Comparison of ENCODE assay signal across 15 cellular contexts in the genomic region with DNA sequence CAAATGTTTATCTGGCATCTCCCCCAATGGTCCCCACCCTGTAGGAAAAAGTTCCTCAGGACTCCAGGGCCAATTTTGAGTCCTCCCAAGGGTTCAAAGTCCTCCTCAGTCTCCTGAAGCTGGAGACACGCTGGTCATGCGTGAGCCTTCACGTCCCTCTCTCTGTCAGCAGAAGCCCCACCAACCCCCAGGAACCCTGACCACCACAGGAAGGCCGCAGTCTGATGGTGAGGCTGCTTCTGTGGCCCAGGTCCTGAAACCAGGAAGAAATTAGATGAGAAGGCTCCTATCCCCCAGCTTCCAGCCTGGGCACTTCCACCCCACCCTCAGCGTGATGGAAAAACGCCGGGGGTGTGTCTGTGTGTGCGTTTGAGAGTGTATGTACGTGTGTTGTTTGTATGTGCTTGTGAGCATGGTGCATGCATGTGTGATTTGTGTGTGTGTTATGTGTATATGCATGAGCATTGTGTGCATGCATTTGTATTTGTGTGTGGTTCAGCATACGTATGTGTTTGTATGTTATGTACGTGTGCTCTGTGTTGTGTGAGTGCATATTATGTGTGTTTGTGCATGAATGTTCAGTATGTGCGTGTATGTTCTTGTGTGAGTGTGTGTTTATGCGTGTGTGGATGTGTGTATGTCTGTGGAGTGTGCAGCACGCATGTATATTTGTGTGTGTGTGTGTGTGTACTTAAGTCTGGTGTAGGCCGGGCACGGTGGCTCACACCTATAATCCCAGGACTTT.
DNase-seq lines count a peak whose midpoint lies in the region; TF ChIP-seq lines count a peak whose summit lies in the region.
"Had no signal": no experiment of that assay in that cellular context is flagged by ENCODE, and none has a peak within 500 bp of the region (broad histone marks: within the 10 kb centered on the region; RNA-seq: fewer than 3 reads in every experiment).

No MANE protein-coding gene starts in this region.

- H4K20me1 ChIP-seq in PC-9 (ENCODE audit: insufficient read depth) = no peaks in the 10 kb centered on the region

- peaks cover 2% of the 10 kb centered on the region for H3K27me3 ChIP-seq in AG04450 (ENCODE audit: control insufficient read depth, insufficient read depth, low read length)
- H3K27me3 ChIP-seq in PC-9 (ENCODE audit: insufficient read depth, low read depth) = no peaks in the 10 kb centered on the region
- H3K27me3 ChIP-seq in neuron (ENCODE audit: insufficient read depth, low read length) = no peaks in the 10 kb centered on the region
- H3K27me3 ChIP-seq in MG63 = no peaks in the 10 kb centered on the region
- H3K27me3 ChIP-seq: foreskin keratinocyte had no signal

- H3F3A ChIP-seq in PC-9 (ENCODE audit: insufficient read depth, low read depth) = peaks cover 13% of the 10 kb centered on the region; the same call in 1 of the 2 replicates

- H3K4me3 Mint-ChIP-seq in endothelial cell (ENCODE audit: unreplicated experiment) = no peak overlapping the region

- DNase-seq in AG04450 (ENCODE audit: low read depth, low spot score) (no peak), PC-9 (no peak), endothelial cell (ENCODE audit: low spot score) (no peak), DMS 273 (lab: John Stamatoyannopoulos, UW; ENCODE audit: unreplicated experiment) (no peak), RKO (ENCODE audit: low spot score) (no peak), MG63 (no peak)
- no peak for DNase-seq in effector CD8-positive, alpha-beta T cell (lab: John Stamatoyannopoulos, UW)
- DNase-seq: effector memory CD4-positive, alpha-beta T cell; midbrain; MM.1S; NCI-H2107; NCI-H774 had no signal

- H3K27ac Mint-ChIP-seq in endothelial cell (ENCODE audit: unreplicated experiment) = peak overlapping the region; percentile 3

- H3K9me3 Mint-ChIP-seq in endothelial cell (ENCODE audit: unreplicated experiment) = no peaks in the 10 kb centered on the region

- peak overlapping the region; percentile 93 for H3K4me2 ChIP-seq in PC-9

- H2AFZ ChIP-seq in PC-9 (no peak overlapping the region), neuron (ENCODE audit: low read depth, low read length) (peak overlapping the region; percentile 15)

- peaks cover 25% of the 10 kb centered on the region for H3K4me1 Mint-ChIP-seq in endothelial cell (ENCODE audit: unreplicated experiment)

- TSS peak; percentile 93 for BruUV-seq in PC-9 (replicated peaks; lab: Mats Ljungman, UMichigan)

- CTCF ChIA-PET in AG04450 (lab: Charles Lee) = interaction anchor here (1.0 kb wide), 1 partner anchor 312 kb away, joined by 3 read pairs; no protein-coding TSS in a partner anchor
- CTCF ChIA-PET in PC-9 (lab: Charles Lee) = no interaction called here

- peaks cover 17% of the 10 kb centered on the region for H3K27me3 Mint-ChIP-seq in endothelial cell (ENCODE audit: unreplicated experiment)

- H3K36me3 ChIP-seq in PC-9 (ENCODE audit: low read depth) (no peaks in the 10 kb centered on the region), neuron (ENCODE audit: insufficient read depth, low read length) (no peaks in the 10 kb centered on the region), MG63 (no peaks in the 10 kb centered on the region)

- no peaks in the 10 kb centered on the region for H3K79me2 ChIP-seq in PC-9 (ENCODE audit: low read depth)

- H3K4me3 ChIP-seq in AG04450 (ENCODE audit: low read depth, low read length) (no peak overlapping the region), PC-9 (peak overlapping the region; percentile 51; the same call in 1 of the 2 replicates), neuron (ENCODE audit: low read length) (no peak overlapping the region), MG63 (no peak overlapping the region)
- H3K4me3 ChIP-seq: psoas muscle had no signal

- H3K9me3 ChIP-seq in AG04450 (ENCODE audit: control insufficient read depth, insufficient read depth, low read length) = peaks cover under 1% of the 10 kb centered on the region; the same call in 1 of the 2 replicates
- H3K9me3 ChIP-seq in PC-9 (ENCODE audit: insufficient read depth, low read depth) = no peaks in the 10 kb centered on the region
- no peaks in the 10 kb centered on the region for H3K9me3 ChIP-seq in neuron (ENCODE audit: low read length)
- no peaks in the 10 kb centered on the region for H3K9me3 ChIP-seq in MG63
- H3K9me3 ChIP-seq: psoas muscle had no signal

- H3K27ac ChIP-seq in AG04450 (ENCODE audit: low read depth, low read length) (peak overlapping the region; percentile 99), PC-9 (peak overlapping the region; percentile 86; the same call in 1 of the 2 replicates)
- H3K27ac ChIP-seq: psoas muscle had no signal

- H3K4me1 ChIP-seq in PC-9 (replicated peaks; ENCODE audit: insufficient read depth) (peaks cover 20% of the 10 kb centered on the region), neuron (ENCODE audit: insufficient read depth, low read length) (peaks cover 26% of the 10 kb centered on the region)

- no peaks in the 10 kb centered on the region for H3K9me2 ChIP-seq in PC-9 (ENCODE audit: insufficient read depth)

- TF ChIP-seq CTCF in AG04450 (IDR thresholded peaks at IDR 0.05; ENCODE audit: low read depth, low read length) = no peak
- TF ChIP-seq CTCF in PC-9 (conservative IDR thresholded peaks at IDR 0.05) = no peak
- TF ChIP-seq CTCF in endothelial cell (IDR thresholded peaks at IDR 0.05; ENCODE audit: unreplicated experiment) = no peak

- H3K36me3 Mint-ChIP-seq in endothelial cell (ENCODE audit: low read depth, unreplicated experiment) = peaks cover 8% of the 10 kb centered on the region

- POLR2A ChIA-PET in AG04450 (lab: Yijun Ruan, JAX) (no interaction called here), PC-9 (lab: Charles Lee; ENCODE audit: unreplicated experiment) (interaction anchor here (1.0 kb wide), 1 partner anchor 9 kb away, joined by 6 read pairs; no protein-coding TSS in a partner anchor)

- intact Hi-C loops in PC-9 (cut with micrococcal nuclease; ENCODE audit: unreplicated experiment) = loop anchor here (10.0 kb wide), 1 partner anchor 310 kb away; no protein-coding TSS in a partner anchor
